Comparison of ENCODE assay signal across 1 cellular context in the genomic region with DNA sequence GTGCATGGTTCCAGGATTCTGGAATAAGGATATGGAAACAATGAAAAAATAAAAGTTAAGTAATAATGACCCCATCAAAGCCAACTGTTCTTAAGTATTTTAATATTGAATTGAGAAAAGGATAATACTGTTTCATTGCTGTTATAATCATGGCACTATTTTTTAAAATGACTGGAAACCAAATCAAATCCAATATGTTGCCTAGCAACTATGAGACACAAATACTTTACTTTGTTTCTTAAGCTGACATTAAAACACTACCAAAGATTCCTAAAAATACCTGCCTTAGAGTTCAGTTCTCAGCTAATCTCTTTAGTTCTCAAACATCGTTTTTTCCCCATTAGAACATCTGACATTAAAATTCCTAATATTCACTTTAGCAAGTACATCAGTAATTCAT.
TF ChIP-seq lines count a peak whose summit lies in the region.

No MANE protein-coding gene starts in this region.

TF ChIP-seq in SK-N-SH treated with all-trans-retinoic acid at 6 μM for 48 hours, 23 proteins besides CTCF, POLR2A, EP300 and RAD21 (continued from another document):
- TF ChIP-seq, protein P1, sequence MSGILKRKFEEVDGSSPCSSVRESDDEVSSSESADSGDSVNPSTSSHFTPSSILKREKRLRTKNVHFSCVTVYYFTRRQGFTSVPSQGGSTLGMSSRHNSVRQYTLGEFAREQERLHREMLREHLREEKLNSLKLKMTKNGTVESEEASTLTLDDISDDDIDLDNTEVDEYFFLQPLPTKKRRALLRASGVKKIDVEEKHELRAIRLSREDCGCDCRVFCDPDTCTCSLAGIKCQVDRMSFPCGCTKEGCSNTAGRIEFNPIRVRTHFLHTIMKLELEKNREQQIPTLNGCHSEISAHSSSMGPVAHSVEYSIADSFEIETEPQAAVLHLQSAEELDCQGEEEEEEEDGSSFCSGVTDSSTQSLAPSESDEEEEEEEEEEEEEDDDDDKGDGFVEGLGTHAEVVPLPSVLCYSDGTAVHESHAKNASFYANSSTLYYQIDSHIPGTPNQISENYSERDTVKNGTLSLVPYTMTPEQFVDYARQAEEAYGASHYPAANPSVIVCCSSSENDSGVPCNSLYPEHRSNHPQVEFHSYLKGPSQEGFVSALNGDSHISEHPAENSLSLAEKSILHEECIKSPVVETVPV (CRISPR knock-in tag; IDR thresholded peaks at IDR 0.05) = no peak
- no peak for TF ChIP-seq TCF4 (CRISPR knock-in tag; IDR thresholded peaks at IDR 0.05; ENCODE audit: borderline replicate concordance)
